In genomic region chr6:129778793-129779192, GRCh38 we compare ENCODE assay signal across 11 cellular contexts.
"Had no signal": no experiment of that assay in that cellular context is flagged by ENCODE, and none has a peak within 500 bp of the region (broad histone marks: within the 10 kb centered on the region; RNA-seq: fewer than 3 reads in every experiment).

No MANE protein-coding gene starts in this region.

- H3K4me3 ChIP-seq: GM23248, GM23338, HAP-1 had no signal

- DNase-seq: GM23248, GOT3, H7, H9, HCEC 1CT, HFFc6 had no signal

- H3K27ac ChIP-seq: GM23248 had no signal

- H2AFZ ChIP-seq: GM23248, GM23338 had no signal

- H3K27ac Mint-ChIP-seq: GM23338, H9, HFFc6 had no signal

- FAIRE-seq: H1, H54 had no signal

- H3K36me3 ChIP-seq: HAP-1 had no signal

- H3K9ac ChIP-seq: GM23248 had no signal

- ATAC-seq: GM23338, HCT116 had no signal

- H3K4me2 ChIP-seq: GM23338 had no signal

- H3K4me3 Mint-ChIP-seq: GM23338, H9, HFFc6 had no signal
